In genomic region chr1:91124989-91125417, GRCh38 we compare ENCODE assay signal across 13 cellular contexts.
DNase-seq lines count a peak whose midpoint lies in the region; ATAC-seq, FAIRE-seq and TF ChIP-seq lines count a peak whose summit lies in the region.
"Had no signal": no experiment of that assay in that cellular context is flagged by ENCODE, and none has a peak within 500 bp of the region (broad histone marks: within the 10 kb centered on the region; RNA-seq: fewer than 3 reads in every experiment).

No MANE protein-coding gene starts in this region.

- H3K9me3 Mint-ChIP-seq in stimulated activated memory B cell treated with anti-CD40 and anti-IgM and Interleukin-4, amounts not matched to agents 10 μg/mL and 1 μg/mL and 100 μg/mL, for 72 hours = no peaks in the 10 kb centered on the region
- H3K9me3 Mint-ChIP-seq: T-cell had no signal

- TF ChIP-seq RAD21 in IMR-90 (IDR thresholded peaks at IDR 0.05; ENCODE audit: low read length) = no peak

- in situ Hi-C loops in IMR-90 (cut with MboI; ENCODE audit: low sequenced_read_pairs) = no loop called here

- peaks cover 22% of the 10 kb centered on the region for H3K4me1 Mint-ChIP-seq in stimulated activated memory B cell treated with anti-CD40 and anti-IgM and Interleukin-4, amounts not matched to agents 10 μg/mL and 1 μg/mL and 100 μg/mL, for 72 hours

- no peak overlapping the region for H2AK5ac ChIP-seq in IMR-90 (ENCODE audit: low read depth, low read length)

- H2AFZ ChIP-seq in IMR-90 (replicated peaks; ENCODE audit: low read length, poor library complexity) = no peak overlapping the region

- H2BK120ac ChIP-seq in IMR-90 (ENCODE audit: low read depth, low read length) = no peak overlapping the region

- no peak overlapping the region for H3K56ac ChIP-seq in IMR-90 (ENCODE audit: extremely low read depth, insufficient read depth, low read length)

- no peak overlapping the region for H3K23ac ChIP-seq in IMR-90 (ENCODE audit: low read depth, low read length)

- H3K4ac ChIP-seq in IMR-90 (ENCODE audit: low read depth, low read length) = no peak overlapping the region

- H3K4me3 ChIP-seq in IMR-90 (ENCODE audit: insufficient read depth, low read depth, low read length) = no peak overlapping the region

- no peak overlapping the region for H3K9ac ChIP-seq in IMR-90 (ENCODE audit: low read depth, low read length)

- TF ChIP-seq CTCF in IMR-90 (conservative IDR thresholded peaks at IDR 0.05; ENCODE audit: low read depth, low read length) = no peak

- no peak overlapping the region for H3K14ac ChIP-seq in IMR-90 (replicated peaks; ENCODE audit: low read depth, low read length)

- no peak overlapping the region for H4K5ac ChIP-seq in IMR-90 (ENCODE audit: low read depth, low read length)

- no peak overlapping the region for H3K27ac ChIP-seq in IMR-90 (ENCODE audit: insufficient read depth, low read length)

- no peak overlapping the region for H2BK15ac ChIP-seq in IMR-90 (ENCODE audit: low read depth, low read length)

- no peak overlapping the region for H3K4me2 ChIP-seq in IMR-90 (ENCODE audit: low read depth, low read length)

- no peaks in the 10 kb centered on the region for H3K9me3 ChIP-seq in IMR-90 (ENCODE audit: control insufficient read depth, insufficient read depth, low read length)

- H4K8ac ChIP-seq in IMR-90 (ENCODE audit: low read depth in 2 of 2, low read length in 2 of 2) = no peak overlapping the region

- ATAC-seq in IMR-90 (ENCODE audit: low read depth) = no peak
- ATAC-seq in stimulated activated memory B cell treated with anti-CD40 and anti-IgM and Interleukin-4, amounts not matched to agents 10 μg/mL and 1 μg/mL and 100 μg/mL, for 72 hours = peak; percentile 49

- dilution Hi-C loops in IMR-90 (cut with HindIII; ENCODE audit: low sequenced_read_pairs, unreplicated experiment) = no loop called here

- H3K27me3 ChIP-seq in IMR-90 (ENCODE audit: control insufficient read depth, insufficient read depth, low read length) = no peaks in the 10 kb centered on the region

- BruUV-seq in IMR-90 (replicated peaks; lab: Mats Ljungman, UMichigan) = no TSS peak

- no peak overlapping the region for H2AK9ac ChIP-seq in IMR-90 (replicated peaks; ENCODE audit: low read depth, low read length, poor library complexity)

- DNase-seq in activated naive CD4-positive, alpha-beta T cell treated with Interleukin-2 at 50 U/mL for 16 hours = peak; percentile 46
- DNase-seq in activated naive CD4-positive, alpha-beta T cell treated with anti-CD3 and anti-CD28 coated beads, Interleukin-2, amount 50 U/mL, for 16 hours = no peak
- DNase-seq in IMR-90 = no peak
- DNase-seq in fibroblast of gingiva (ENCODE audit: low read depth) = peak; percentile 1
- no peak for DNase-seq in NCI-H1694 treated with DMSO at 0.1 percent for 48 hours (lab: John Stamatoyannopoulos, UW)
- no peak for DNase-seq in H54 (ENCODE audit: insufficient read length, low spot score)
- DNase-seq in NCI-H1048 (lab: John Stamatoyannopoulos, UW) = no peak
- DNase-seq: foreskin fibroblast, NCI-H1105 treated with DMSO at 0.1 percent for 48 hours had no signal

- no CpG with 5 or more reads among the region's 3 CpGs for WGBS in IMR-90 (ENCODE audit: extremely low coverage in 2 of 2, insufficient read length in 1 of 2), 2 experiments

- peaks cover 4% of the 10 kb centered on the region; the same call in 1 of the 2 replicates for H3K4me1 ChIP-seq in IMR-90 (ENCODE audit: control insufficient read depth, insufficient read depth, low read length)

- POLR2A ChIA-PET in IMR-90 (lab: Charles Lee; ENCODE audit: unreplicated experiment) = no interaction called here

- TF ChIP-seq POLR2A in IMR-90 (IDR thresholded peaks at IDR 0.05; ENCODE audit: low read depth, low read length) (no peak), H54 (IDR thresholded peaks at IDR 0.05; ENCODE audit: low read depth, low read length) (no peak)

- no peak overlapping the region for H2BK20ac ChIP-seq in IMR-90 (ENCODE audit: low read depth, low read length)

- intact Hi-C loops in IMR-90 (cut with micrococcal nuclease) = no loop called here

- no peaks in the 10 kb centered on the region for H4K20me1 ChIP-seq in IMR-90 (ENCODE audit: insufficient read depth, low read length)

- no peaks in the 10 kb centered on the region for H3K36me3 Mint-ChIP-seq in stimulated activated memory B cell treated with anti-CD40 and anti-IgM and Interleukin-4, amounts not matched to agents 10 μg/mL and 1 μg/mL and 100 μg/mL, for 72 hours
- H3K36me3 Mint-ChIP-seq: CD14-positive monocyte, T-cell had no signal

- H3K4me3 Mint-ChIP-seq in stimulated activated memory B cell treated with anti-CD40 and anti-IgM and Interleukin-4, amounts not matched to agents 10 μg/mL and 1 μg/mL and 100 μg/mL, for 72 hours = no peak overlapping the region
- H3K4me3 Mint-ChIP-seq: CD14-positive monocyte, T-cell had no signal

- CTCF ChIA-PET in IMR-90 (lab: Yijun Ruan, JAX) = no interaction called here

- H3K36me3 ChIP-seq in IMR-90 (ENCODE audit: control insufficient read depth, insufficient read depth, low read length) = no peaks in the 10 kb centered on the region

- no peak overlapping the region for H4K91ac ChIP-seq in IMR-90 (ENCODE audit: insufficient read depth, low read depth, low read length)

- H3K79me1 ChIP-seq in IMR-90 (ENCODE audit: low read depth in 1 of 2, low read length in 2 of 2) = no peaks in the 10 kb centered on the region

- no peak overlapping the region for H3K18ac ChIP-seq in IMR-90 (ENCODE audit: low read depth, low read length)

- H2BK5ac ChIP-seq in IMR-90 (ENCODE audit: low read depth, low read length, poor library complexity, severe bottlenecking) = no peak overlapping the region

- no peaks in the 10 kb centered on the region for H3K27me3 Mint-ChIP-seq in stimulated activated memory B cell treated with anti-CD40 and anti-IgM and Interleukin-4, amounts not matched to agents 10 μg/mL and 1 μg/mL and 100 μg/mL, for 72 hours

- H3K9me1 ChIP-seq in IMR-90 (ENCODE audit: insufficient read depth, low read length) = no peaks in the 10 kb centered on the region

- FAIRE-seq in H54 (lab: Jason Lieb, UNC) = no peak
- FAIRE-seq: astrocyte had no signal

- peak overlapping the region; percentile 25 for H3K27ac Mint-ChIP-seq in stimulated activated memory B cell treated with anti-CD40 and anti-IgM and Interleukin-4, amounts not matched to agents 10 μg/mL and 1 μg/mL and 100 μg/mL, for 72 hours
- H3K27ac Mint-ChIP-seq: CD14-positive monocyte, T-cell had no signal

TF ChIP-seq in IMR-90, 13 proteins besides CTCF, POLR2A, EP300 and RAD21:
- TF ChIP-seq MAZ (IDR thresholded peaks at IDR 0.05; ENCODE audit: borderline replicate concordance, low read depth, low read length) (no peak), RFX5 (IDR thresholded peaks at IDR 0.05; ENCODE audit: low read depth, low read length) (no peak), MAFK (IDR thresholded peaks at IDR 0.05; ENCODE audit: low read depth, low read length) (peak; percentile 98), SMC3 (IDR thresholded peaks at IDR 0.05; ENCODE audit: low read depth, low read length) (no peak)

Comparison
In these comparisons a context has a peak if more than half of its experiments do, and no peak if none do; other contexts are left out.
1. DNase-seq: peak in activated naive CD4-positive, alpha-beta T cell treated with Interleukin-2 at 50 U/mL for 16 hours (single experiment) and fibroblast of gingiva (single experiment); none in activated naive CD4-positive, alpha-beta T cell treated with anti-CD3 and anti-CD28 coated beads, Interleukin-2, amount 50 U/mL, for 16 hours (single experiment), IMR-90 (single experiment), NCI-H1694 treated with DMSO at 0.1 percent for 48 hours (single experiment), H54 (single experiment) and NCI-H1048 (single experiment).